ENCODE assay signal across 1 cellular context in the genomic region with DNA sequence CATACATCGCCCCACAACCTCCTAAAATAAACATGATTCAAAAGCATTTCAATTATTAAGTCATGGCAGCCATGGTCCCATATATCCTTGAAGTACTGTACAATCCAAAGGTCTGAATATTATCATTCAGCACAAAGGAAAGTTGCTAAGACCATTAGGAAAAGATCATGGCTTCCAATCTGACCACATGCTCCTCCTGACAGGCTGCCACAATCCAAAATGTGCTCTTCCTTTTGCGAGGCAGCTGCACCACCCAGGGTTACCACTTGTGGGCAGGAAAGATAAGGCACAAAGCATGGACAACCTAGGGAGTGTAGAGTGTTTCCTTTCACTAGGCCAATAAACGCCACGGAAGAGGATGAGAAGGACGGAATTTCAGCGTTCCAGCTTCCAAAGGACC.
TF ChIP-seq lines count a peak whose summit lies in the region.

No MANE protein-coding gene starts in this region.

TF ChIP-seq in K562, 482 proteins besides CTCF, POLR2A, EP300 and RAD21 (continues in another document):
- TF ChIP-seq, protein P1, sequence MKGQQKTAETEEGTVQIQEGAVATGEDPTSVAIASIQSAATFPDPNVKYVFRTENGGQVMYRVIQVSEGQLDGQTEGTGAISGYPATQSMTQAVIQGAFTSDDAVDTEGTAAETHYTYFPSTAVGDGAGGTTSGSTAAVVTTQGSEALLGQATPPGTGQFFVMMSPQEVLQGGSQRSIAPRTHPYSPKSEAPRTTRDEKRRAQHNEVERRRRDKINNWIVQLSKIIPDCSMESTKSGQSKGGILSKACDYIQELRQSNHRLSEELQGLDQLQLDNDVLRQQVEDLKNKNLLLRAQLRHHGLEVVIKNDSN (CRISPR knock-in tag; IDR thresholded peaks at IDR 0.05): peak; percentile 25; the same call in 1 of the 2 replicates
- TF ChIP-seq TEAD4 (IDR thresholded peaks at IDR 0.05; ENCODE audit: low read length) (0 out of 2 replicates have a peak, but pooled peaks have one; percentile 27), TEAD4 (CRISPR knock-in tag; IDR thresholded peaks at IDR 0.05; ENCODE audit: borderline replicate concordance) (no peak), SMC3 (conservative IDR thresholded peaks at IDR 0.05; ENCODE audit: insufficient read depth, low read depth, low read length) (peak; percentile 68), JUN (IDR thresholded peaks at IDR 0.05; ENCODE audit: borderline replicate concordance, low read depth, low read length) (peak; percentile 11; the same call in 1 of the 2 replicates), JUN (CRISPR knock-in tag; IDR thresholded peaks at IDR 0.05; ENCODE audit: borderline replicate concordance) (no peak), NFIC (IDR thresholded peaks at IDR 0.05) (no peak), NR2C1 (IDR thresholded peaks at IDR 0.05) (peak; percentile 56), NR2C1 (tag; IDR thresholded peaks at IDR 0.05) (peak; percentile 53), NCOR1 (IDR thresholded peaks at IDR 0.05) (0 out of 2 replicates have a peak, but pooled peaks have one; percentile 36), GABPB1 (CRISPR knock-in tag; IDR thresholded peaks at IDR 0.05) (0 out of 2 replicates have a peak, but pooled peaks have one; percentile 37), CTBP1 (IDR thresholded peaks at IDR 0.05; ENCODE audit: borderline replicate concordance) (peak; percentile 31; the same call in 1 of the 2 replicates), HDAC1 (IDR thresholded peaks at IDR 0.05) (peak in 1 of 2 experiments; percentile 58; a peak in 1 of 4 replicates), ZFP36 (IDR thresholded peaks at IDR 0.05; ENCODE audit: low read depth, low read length, partially characterized antibody) (peak; percentile 16), ZNF699 (CRISPR knock-in tag; IDR thresholded peaks at IDR 0.05; ENCODE audit: insufficient replicate concordance) (no peak), CBX3 (IDR thresholded peaks at IDR 0.05; ENCODE audit: borderline replicate concordance in 1 of 2, low read length in 2 of 2) (0 out of 3 replicates have a peak, but pooled peaks of 1 of the 2 experiments have one; percentile 41), HEY1 (CRISPR knock-in tag; IDR thresholded peaks at IDR 0.05; ENCODE audit: borderline replicate concordance) (0 out of 2 replicates have a peak, but pooled peaks have one; percentile 34), YY1 (IDR thresholded peaks at IDR 0.05; ENCODE audit: borderline replicate concordance in 1 of 3, control insufficient read depth in 1 of 3, extremely low read depth in 1 of 3, insufficient read depth in 3 of 3, insufficient read length in 1 of 3, insufficient replicate concordance in 2 of 3, low read depth in 1 of 3, low read length in 2 of 3) (peak in 2 of 3 experiments; percentile 34 to 67), HNRNPH1 (optimal IDR thresholded peaks at IDR 0.05; ENCODE audit: low read depth, low read length) (no peak), NR2C2 (CRISPR knock-in tag; IDR thresholded peaks at IDR 0.05) (no peak), NR2C2 (tag; IDR thresholded peaks at IDR 0.05) (peak; percentile 63; the same call in 1 of the 2 replicates), L3MBTL2 (IDR thresholded peaks at IDR 0.05) (peak; percentile 68), EP400 (IDR thresholded peaks at IDR 0.05) (peak; percentile 52; the same call in 1 of the 2 replicates), CBFA2T3 (IDR thresholded peaks at IDR 0.05) (peak; percentile 46), LCOR (CRISPR knock-in tag; IDR thresholded peaks at IDR 0.05) (peak; percentile 31; the same call in 1 of the 2 replicates), XRCC5 (IDR thresholded peaks at IDR 0.05; ENCODE audit: low read depth, low read length) (0 out of 2 replicates have a peak, but pooled peaks have one; percentile 31), TCF3 (CRISPR knock-in tag; IDR thresholded peaks at IDR 0.05) (peak; percentile 41; the same call in 1 of the 2 replicates), ARNT (IDR thresholded peaks at IDR 0.05) (peak in 1 of 2 experiments; percentile 49; a peak in 1 of 4 replicates), MYC (IDR thresholded peaks at IDR 0.05; ENCODE audit: low read depth, low read length) (peak; percentile 87), MYC (CRISPR knock-in tag; IDR thresholded peaks at IDR 0.05; ENCODE audit: borderline replicate concordance, low read depth) (no peak), PHF21A (IDR thresholded peaks at IDR 0.05; ENCODE audit: borderline replicate concordance, low read depth) (no peak), SMARCA4 (IDR thresholded peaks at IDR 0.05) (peak; percentile 41; the same call in 1 of the 2 replicates), ZNF239 (CRISPR knock-in tag; IDR thresholded peaks at IDR 0.05) (no peak), EHMT2 (IDR thresholded peaks at IDR 0.05) (peak; percentile 30; the same call in 1 of the 2 replicates), ZNF717 (CRISPR knock-in tag; IDR thresholded peaks at IDR 0.05) (no peak), ETV5 (CRISPR knock-in tag; IDR thresholded peaks at IDR 0.05; ENCODE audit: low read depth) (0 out of 2 replicates have a peak, but pooled peaks have one; percentile 48), ZNF347 (CRISPR knock-in tag; IDR thresholded peaks at IDR 0.05; ENCODE audit: low read depth) (no peak), RCOR1 (IDR thresholded peaks at IDR 0.05; ENCODE audit: borderline replicate concordance in 1 of 2, low read depth in 2 of 2, low read length in 2 of 2) (peak in 1 of 2 experiments; percentile 36; a peak in 1 of 4 replicates), SIN3A (IDR thresholded peaks at IDR 0.05; ENCODE audit: borderline replicate concordance in 2 of 2, control insufficient read depth in 1 of 2, low read depth in 2 of 2, low read length in 2 of 2) (peak in 1 of 2 experiments; percentile 16; a peak in 1 of 4 replicates), PURB (CRISPR knock-in tag; IDR thresholded peaks at IDR 0.05; ENCODE audit: low read depth) (no peak)
- TF ChIP-seq, protein P2, sequence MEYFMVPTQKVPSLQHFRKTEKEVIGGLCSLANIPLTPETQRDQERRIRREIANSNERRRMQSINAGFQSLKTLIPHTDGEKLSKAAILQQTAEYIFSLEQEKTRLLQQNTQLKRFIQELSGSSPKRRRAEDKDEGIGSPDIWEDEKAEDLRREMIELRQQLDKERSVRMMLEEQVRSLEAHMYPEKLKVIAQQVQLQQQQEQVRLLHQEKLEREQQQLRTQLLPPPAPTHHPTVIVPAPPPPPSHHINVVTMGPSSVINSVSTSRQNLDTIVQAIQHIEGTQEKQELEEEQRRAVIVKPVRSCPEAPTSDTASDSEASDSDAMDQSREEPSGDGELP (CRISPR knock-in tag; IDR thresholded peaks at IDR 0.05; ENCODE audit: borderline replicate concordance): no peak
- TF ChIP-seq, protein P3, sequence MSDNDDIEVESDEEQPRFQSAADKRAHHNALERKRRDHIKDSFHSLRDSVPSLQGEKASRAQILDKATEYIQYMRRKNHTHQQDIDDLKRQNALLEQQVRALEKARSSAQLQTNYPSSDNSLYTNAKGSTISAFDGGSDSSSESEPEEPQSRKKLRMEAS (CRISPR knock-in tag; IDR thresholded peaks at IDR 0.05): peak; percentile 83
- TF ChIP-seq, protein P4, sequence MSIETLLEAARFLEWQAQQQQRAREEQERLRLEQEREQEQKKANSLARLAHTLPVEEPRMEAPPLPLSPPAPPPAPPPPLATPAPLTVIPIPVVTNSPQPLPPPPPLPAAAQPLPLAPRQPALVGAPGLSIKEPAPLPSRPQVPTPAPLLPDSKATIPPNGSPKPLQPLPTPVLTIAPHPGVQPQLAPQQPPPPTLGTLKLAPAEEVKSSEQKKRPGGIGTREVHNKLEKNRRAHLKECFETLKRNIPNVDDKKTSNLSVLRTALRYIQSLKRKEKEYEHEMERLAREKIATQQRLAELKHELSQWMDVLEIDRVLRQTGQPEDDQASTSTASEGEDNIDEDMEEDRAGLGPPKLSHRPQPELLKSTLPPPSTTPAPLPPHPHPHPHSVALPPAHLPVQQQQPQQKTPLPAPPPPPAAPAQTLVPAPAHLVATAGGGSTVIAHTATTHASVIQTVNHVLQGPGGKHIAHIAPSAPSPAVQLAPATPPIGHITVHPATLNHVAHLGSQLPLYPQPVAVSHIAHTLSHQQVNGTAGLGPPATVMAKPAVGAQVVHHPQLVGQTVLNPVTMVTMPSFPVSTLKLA (conservative IDR thresholded peaks at IDR 0.05): peak; percentile 34 to 71
- TF ChIP-seq, protein P5, sequence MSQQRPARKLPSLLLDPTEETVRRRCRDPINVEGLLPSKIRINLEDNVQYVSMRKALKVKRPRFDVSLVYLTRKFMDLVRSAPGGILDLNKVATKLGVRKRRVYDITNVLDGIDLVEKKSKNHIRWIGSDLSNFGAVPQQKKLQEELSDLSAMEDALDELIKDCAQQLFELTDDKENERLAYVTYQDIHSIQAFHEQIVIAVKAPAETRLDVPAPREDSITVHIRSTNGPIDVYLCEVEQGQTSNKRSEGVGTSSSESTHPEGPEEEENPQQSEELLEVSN (IDR thresholded peaks at IDR 0.05; ENCODE audit: borderline replicate concordance in 1 of 2, extremely low read depth in 1 of 2, insufficient read depth in 1 of 2, insufficient read length in 1 of 2, low read depth in 1 of 2, low read length in 1 of 2, poor library complexity in 1 of 2, severe bottlenecking in 1 of 2): peak in 1 of 2 experiments; percentile 59
- TF ChIP-seq, protein P6, sequence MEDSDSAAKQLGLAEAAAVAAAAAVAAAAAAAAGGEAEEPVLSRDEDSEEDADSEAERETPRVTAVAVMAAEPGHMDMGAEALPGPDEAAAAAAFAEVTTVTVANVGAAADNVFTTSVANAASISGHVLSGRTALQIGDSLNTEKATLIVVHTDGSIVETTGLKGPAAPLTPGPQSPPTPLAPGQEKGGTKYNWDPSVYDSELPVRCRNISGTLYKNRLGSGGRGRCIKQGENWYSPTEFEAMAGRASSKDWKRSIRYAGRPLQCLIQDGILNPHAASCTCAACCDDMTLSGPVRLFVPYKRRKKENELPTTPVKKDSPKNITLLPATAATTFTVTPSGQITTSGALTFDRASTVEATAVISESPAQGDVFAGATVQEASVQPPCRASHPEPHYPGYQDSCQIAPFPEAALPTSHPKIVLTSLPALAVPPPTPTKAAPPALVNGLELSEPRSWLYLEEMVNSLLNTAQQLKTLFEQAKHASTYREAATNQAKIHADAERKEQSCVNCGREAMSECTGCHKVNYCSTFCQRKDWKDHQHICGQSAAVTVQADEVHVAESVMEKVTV (CRISPR knock-in tag; IDR thresholded peaks at IDR 0.05): 0 out of 2 replicates have a peak, but pooled peaks have one; percentile 49
- TF ChIP-seq, protein P7, sequence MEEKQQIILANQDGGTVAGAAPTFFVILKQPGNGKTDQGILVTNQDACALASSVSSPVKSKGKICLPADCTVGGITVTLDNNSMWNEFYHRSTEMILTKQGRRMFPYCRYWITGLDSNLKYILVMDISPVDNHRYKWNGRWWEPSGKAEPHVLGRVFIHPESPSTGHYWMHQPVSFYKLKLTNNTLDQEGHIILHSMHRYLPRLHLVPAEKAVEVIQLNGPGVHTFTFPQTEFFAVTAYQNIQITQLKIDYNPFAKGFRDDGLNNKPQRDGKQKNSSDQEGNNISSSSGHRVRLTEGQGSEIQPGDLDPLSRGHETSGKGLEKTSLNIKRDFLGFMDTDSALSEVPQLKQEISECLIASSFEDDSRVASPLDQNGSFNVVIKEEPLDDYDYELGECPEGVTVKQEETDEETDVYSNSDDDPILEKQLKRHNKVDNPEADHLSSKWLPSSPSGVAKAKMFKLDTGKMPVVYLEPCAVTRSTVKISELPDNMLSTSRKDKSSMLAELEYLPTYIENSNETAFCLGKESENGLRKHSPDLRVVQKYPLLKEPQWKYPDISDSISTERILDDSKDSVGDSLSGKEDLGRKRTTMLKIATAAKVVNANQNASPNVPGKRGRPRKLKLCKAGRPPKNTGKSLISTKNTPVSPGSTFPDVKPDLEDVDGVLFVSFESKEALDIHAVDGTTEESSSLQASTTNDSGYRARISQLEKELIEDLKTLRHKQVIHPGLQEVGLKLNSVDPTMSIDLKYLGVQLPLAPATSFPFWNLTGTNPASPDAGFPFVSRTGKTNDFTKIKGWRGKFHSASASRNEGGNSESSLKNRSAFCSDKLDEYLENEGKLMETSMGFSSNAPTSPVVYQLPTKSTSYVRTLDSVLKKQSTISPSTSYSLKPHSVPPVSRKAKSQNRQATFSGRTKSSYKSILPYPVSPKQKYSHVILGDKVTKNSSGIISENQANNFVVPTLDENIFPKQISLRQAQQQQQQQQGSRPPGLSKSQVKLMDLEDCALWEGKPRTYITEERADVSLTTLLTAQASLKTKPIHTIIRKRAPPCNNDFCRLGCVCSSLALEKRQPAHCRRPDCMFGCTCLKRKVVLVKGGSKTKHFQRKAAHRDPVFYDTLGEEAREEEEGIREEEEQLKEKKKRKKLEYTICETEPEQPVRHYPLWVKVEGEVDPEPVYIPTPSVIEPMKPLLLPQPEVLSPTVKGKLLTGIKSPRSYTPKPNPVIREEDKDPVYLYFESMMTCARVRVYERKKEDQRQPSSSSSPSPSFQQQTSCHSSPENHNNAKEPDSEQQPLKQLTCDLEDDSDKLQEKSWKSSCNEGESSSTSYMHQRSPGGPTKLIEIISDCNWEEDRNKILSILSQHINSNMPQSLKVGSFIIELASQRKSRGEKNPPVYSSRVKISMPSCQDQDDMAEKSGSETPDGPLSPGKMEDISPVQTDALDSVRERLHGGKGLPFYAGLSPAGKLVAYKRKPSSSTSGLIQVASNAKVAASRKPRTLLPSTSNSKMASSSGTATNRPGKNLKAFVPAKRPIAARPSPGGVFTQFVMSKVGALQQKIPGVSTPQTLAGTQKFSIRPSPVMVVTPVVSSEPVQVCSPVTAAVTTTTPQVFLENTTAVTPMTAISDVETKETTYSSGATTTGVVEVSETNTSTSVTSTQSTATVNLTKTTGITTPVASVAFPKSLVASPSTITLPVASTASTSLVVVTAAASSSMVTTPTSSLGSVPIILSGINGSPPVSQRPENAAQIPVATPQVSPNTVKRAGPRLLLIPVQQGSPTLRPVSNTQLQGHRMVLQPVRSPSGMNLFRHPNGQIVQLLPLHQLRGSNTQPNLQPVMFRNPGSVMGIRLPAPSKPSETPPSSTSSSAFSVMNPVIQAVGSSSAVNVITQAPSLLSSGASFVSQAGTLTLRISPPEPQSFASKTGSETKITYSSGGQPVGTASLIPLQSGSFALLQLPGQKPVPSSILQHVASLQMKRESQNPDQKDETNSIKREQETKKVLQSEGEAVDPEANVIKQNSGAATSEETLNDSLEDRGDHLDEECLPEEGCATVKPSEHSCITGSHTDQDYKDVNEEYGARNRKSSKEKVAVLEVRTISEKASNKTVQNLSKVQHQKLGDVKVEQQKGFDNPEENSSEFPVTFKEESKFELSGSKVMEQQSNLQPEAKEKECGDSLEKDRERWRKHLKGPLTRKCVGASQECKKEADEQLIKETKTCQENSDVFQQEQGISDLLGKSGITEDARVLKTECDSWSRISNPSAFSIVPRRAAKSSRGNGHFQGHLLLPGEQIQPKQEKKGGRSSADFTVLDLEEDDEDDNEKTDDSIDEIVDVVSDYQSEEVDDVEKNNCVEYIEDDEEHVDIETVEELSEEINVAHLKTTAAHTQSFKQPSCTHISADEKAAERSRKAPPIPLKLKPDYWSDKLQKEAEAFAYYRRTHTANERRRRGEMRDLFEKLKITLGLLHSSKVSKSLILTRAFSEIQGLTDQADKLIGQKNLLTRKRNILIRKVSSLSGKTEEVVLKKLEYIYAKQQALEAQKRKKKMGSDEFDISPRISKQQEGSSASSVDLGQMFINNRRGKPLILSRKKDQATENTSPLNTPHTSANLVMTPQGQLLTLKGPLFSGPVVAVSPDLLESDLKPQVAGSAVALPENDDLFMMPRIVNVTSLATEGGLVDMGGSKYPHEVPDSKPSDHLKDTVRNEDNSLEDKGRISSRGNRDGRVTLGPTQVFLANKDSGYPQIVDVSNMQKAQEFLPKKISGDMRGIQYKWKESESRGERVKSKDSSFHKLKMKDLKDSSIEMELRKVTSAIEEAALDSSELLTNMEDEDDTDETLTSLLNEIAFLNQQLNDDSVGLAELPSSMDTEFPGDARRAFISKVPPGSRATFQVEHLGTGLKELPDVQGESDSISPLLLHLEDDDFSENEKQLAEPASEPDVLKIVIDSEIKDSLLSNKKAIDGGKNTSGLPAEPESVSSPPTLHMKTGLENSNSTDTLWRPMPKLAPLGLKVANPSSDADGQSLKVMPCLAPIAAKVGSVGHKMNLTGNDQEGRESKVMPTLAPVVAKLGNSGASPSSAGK (IDR thresholded peaks at IDR 0.05): peak; percentile 58
